In the genomic region with DNA sequence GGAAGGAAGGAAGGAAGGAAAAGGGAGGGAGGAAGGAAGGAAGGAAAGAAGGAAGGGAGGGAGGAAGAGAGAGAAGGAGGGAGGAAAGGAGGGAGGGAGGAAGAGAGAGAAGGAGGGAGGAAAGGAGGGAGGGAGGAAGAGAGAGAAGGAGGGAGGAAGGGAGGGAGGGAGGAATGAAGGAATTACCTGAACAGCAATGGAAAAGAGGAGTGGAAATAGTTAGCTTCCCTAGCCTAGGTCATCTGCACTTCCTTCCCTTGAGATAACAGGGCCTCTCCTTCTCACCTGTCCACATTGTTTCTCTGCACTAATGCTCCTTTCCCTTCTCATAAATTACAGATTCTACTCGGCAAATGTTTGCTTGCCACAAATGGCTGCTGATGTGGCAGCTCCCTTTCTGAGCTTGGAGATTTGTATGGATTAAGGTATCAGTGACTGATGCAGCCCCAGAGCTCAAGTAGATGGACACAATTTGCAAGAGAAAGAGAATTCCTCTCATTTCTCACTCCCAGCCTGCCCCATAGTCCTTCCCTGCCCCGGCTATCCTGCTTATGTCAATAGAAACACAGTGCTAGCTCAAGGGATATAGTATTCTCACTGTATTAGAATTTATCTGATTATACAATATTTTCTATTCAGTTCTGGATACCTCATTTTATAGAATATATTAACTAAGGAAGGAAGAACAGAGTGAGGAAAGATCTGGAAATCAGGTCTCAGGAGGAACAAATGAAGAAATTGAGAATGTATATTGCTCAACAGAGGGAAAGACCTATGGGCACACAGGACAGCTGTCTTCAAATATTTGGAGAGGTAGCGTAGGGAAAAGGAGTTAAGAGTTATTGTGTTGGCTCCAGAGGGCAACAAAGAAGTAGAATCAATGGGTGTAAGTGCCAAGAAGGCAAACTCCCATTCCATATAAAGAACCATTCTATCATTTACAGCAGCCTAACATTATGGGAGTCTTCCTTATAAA, we compare ENCODE assay signal across 2 cellular contexts.
TF ChIP-seq lines count a peak whose summit lies in the region.

No MANE protein-coding gene starts in this region.

TF ChIP-seq in IMR-90, 13 proteins besides CTCF, POLR2A, EP300 and RAD21:
- TF ChIP-seq MAZ (IDR thresholded peaks at IDR 0.05; ENCODE audit: borderline replicate concordance, low read depth, low read length), result no peak
- no peak for TF ChIP-seq RCOR1 (IDR thresholded peaks at IDR 0.05; ENCODE audit: insufficient replicate concordance, low read length)
- TF ChIP-seq, protein P1, sequence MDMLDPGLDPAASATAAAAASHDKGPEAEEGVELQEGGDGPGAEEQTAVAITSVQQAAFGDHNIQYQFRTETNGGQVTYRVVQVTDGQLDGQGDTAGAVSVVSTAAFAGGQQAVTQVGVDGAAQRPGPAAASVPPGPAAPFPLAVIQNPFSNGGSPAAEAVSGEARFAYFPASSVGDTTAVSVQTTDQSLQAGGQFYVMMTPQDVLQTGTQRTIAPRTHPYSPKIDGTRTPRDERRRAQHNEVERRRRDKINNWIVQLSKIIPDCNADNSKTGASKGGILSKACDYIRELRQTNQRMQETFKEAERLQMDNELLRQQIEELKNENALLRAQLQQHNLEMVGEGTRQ (IDR thresholded peaks at IDR 0.05; ENCODE audit: low read depth, low read length), result no peak

TF ChIP-seq in WTC11, 78 proteins besides CTCF, POLR2A, EP300 and RAD21:
- TF ChIP-seq, protein P2, sequence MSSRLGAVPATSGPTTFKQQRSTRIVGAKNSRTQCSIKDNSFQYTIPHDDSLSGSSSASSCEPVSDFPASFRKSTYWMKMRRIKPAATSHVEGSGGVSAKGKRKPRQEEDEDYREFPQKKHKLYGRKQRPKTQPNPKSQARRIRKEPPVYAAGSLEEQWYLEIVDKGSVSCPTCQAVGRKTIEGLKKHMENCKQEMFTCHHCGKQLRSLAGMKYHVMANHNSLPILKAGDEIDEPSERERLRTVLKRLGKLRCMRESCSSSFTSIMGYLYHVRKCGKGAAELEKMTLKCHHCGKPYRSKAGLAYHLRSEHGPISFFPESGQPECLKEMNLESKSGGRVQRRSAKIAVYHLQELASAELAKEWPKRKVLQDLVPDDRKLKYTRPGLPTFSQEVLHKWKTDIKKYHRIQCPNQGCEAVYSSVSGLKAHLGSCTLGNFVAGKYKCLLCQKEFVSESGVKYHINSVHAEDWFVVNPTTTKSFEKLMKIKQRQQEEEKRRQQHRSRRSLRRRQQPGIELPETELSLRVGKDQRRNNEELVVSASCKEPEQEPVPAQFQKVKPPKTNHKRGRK (CRISPR knock-in tag; IDR thresholded peaks at IDR 0.05; ENCODE audit: borderline replicate concordance), result peak; percentile 91; the same call in 1 of the 2 replicates
- no peak for TF ChIP-seq KAT7 (CRISPR knock-in tag; IDR thresholded peaks at IDR 0.05; ENCODE audit: borderline replicate concordance)
- TF ChIP-seq, protein P3, sequence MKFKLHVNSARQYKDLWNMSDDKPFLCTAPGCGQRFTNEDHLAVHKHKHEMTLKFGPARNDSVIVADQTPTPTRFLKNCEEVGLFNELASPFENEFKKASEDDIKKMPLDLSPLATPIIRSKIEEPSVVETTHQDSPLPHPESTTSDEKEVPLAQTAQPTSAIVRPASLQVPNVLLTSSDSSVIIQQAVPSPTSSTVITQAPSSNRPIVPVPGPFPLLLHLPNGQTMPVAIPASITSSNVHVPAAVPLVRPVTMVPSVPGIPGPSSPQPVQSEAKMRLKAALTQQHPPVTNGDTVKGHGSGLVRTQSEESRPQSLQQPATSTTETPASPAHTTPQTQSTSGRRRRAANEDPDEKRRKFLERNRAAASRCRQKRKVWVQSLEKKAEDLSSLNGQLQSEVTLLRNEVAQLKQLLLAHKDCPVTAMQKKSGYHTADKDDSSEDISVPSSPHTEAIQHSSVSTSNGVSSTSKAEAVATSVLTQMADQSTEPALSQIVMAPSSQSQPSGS (CRISPR knock-in tag; IDR thresholded peaks at IDR 0.05; ENCODE audit: borderline replicate concordance, low read depth), result no peak
- TF ChIP-seq, protein P4, sequence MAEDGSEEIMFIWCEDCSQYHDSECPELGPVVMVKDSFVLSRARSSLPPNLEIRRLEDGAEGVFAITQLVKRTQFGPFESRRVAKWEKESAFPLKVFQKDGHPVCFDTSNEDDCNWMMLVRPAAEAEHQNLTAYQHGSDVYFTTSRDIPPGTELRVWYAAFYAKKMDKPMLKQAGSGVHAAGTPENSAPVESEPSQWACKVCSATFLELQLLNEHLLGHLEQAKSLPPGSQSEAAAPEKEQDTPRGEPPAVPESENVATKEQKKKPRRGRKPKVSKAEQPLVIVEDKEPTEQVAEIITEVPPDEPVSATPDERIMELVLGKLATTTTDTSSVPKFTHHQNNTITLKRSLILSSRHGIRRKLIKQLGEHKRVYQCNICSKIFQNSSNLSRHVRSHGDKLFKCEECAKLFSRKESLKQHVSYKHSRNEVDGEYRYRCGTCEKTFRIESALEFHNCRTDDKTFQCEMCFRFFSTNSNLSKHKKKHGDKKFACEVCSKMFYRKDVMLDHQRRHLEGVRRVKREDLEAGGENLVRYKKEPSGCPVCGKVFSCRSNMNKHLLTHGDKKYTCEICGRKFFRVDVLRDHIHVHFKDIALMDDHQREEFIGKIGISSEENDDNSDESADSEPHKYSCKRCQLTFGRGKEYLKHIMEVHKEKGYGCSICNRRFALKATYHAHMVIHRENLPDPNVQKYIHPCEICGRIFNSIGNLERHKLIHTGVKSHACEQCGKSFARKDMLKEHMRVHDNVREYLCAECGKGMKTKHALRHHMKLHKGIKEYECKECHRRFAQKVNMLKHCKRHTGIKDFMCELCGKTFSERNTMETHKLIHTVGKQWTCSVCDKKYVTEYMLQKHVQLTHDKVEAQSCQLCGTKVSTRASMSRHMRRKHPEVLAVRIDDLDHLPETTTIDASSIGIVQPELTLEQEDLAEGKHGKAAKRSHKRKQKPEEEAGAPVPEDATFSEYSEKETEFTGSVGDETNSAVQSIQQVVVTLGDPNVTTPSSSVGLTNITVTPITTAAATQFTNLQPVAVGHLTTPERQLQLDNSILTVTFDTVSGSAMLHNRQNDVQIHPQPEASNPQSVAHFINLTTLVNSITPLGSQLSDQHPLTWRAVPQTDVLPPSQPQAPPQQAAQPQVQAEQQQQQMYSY (CRISPR knock-in tag; IDR thresholded peaks at IDR 0.05), result no peak
- TF ChIP-seq, protein P5, sequence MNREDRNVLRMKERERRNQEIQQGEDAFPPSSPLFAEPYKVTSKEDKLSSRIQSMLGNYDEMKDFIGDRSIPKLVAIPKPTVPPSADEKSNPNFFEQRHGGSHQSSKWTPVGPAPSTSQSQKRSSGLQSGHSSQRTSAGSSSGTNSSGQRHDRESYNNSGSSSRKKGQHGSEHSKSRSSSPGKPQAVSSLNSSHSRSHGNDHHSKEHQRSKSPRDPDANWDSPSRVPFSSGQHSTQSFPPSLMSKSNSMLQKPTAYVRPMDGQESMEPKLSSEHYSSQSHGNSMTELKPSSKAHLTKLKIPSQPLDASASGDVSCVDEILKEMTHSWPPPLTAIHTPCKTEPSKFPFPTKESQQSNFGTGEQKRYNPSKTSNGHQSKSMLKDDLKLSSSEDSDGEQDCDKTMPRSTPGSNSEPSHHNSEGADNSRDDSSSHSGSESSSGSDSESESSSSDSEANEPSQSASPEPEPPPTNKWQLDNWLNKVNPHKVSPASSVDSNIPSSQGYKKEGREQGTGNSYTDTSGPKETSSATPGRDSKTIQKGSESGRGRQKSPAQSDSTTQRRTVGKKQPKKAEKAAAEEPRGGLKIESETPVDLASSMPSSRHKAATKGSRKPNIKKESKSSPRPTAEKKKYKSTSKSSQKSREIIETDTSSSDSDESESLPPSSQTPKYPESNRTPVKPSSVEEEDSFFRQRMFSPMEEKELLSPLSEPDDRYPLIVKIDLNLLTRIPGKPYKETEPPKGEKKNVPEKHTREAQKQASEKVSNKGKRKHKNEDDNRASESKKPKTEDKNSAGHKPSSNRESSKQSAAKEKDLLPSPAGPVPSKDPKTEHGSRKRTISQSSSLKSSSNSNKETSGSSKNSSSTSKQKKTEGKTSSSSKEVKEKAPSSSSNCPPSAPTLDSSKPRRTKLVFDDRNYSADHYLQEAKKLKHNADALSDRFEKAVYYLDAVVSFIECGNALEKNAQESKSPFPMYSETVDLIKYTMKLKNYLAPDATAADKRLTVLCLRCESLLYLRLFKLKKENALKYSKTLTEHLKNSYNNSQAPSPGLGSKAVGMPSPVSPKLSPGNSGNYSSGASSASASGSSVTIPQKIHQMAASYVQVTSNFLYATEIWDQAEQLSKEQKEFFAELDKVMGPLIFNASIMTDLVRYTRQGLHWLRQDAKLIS (CRISPR knock-in tag; IDR thresholded peaks at IDR 0.05; ENCODE audit: borderline replicate concordance), result no peak
- TF ChIP-seq ZNF317 (CRISPR knock-in tag; IDR thresholded peaks at IDR 0.05; ENCODE audit: borderline replicate concordance, low read depth), result no peak
- no peak for TF ChIP-seq HMGA2 (CRISPR knock-in tag; IDR thresholded peaks at IDR 0.05)
